In genomic region chr19:33587150-33587549, GRCh38 we compare ENCODE assay signal across 38 cellular contexts. TPM values are rescaled to one million over a fixed set of nuclear protein-coding genes. Genes with fewer than 3 reads are reported as not detected.
"Had no signal": no experiment of that assay in that cellular context is flagged by ENCODE, and none has a peak within 500 bp of the region (broad histone marks: within the 10 kb centered on the region; RNA-seq: fewer than 3 reads in every experiment).

No MANE protein-coding gene starts in this region.

- DNase-seq: Karpas-422, Kasumi-1, MG63, MM.1S, MV-4-11, NCI-H1048, NCI-H1092, NCI-H1092 treated with DMSO at 0.1 percent for 48 hours, NCI-H1105, NCI-H1105 treated with DMSO at 0.1 percent for 48 hours, NCI-H1417, NCI-H1417 treated with DMSO at 0.1 percent for 48 hours, NCI-H1436, NCI-H1436 treated with DMSO at 0.1 percent for 48 hours, NCI-H146, NCI-H1694, NCI-H1694 treated with DMSO at 0.1 percent for 48 hours, NCI-H187, NCI-H187 treated with DMSO at 0.1 percent for 48 hours, NCI-H1930, NCI-H2029, NCI-H2029 treated with DMSO at 0.1 percent for 48 hours, NCI-H2081, NCI-H2081 treated with DMSO at 0.1 percent for 48 hours, NCI-H2107, NCI-H2171, NCI-H2171 treated with DMSO at 0.1 percent for 48 hours, NCI-H2227 treated with DMSO at 0.1 percent for 48 hours, NCI-H226, NCI-H345, NCI-H446, NCI-H446 treated with DMSO at 0.1 percent for 48 hours, NCI-H510A, NCI-H510A treated with DMSO at 0.1 percent for 48 hours, NCI-H524 had no signal

- H3K4me3 ChIP-seq: MG63 had no signal

- H3K36me3 ChIP-seq: MG63 had no signal

- H3K27me3 ChIP-seq: MG63 had no signal

RNA-seq across cellular contexts. Expression of gene CHST8, which starts 34.6 kb away (rescaled TPM):
- total RNA-seq: LHCN-M2, M059J, MCF 10A had no signal
